In genomic region chr12:63084501-63084900, GRCh38 we compare ENCODE assay signal across 32 cellular contexts.
"Had no signal": no experiment of that assay in that cellular context is flagged by ENCODE, and none has a peak within 500 bp of the region (broad histone marks: within the 10 kb centered on the region; RNA-seq: fewer than 3 reads in every experiment).

No MANE protein-coding gene starts in this region.

- H3K36me3 ChIP-seq: ovary, right lobe of liver, sigmoid colon, spleen, suprapubic skin, tibial artery, transverse colon, upper lobe of right lung, uterus had no signal

- H3K27me3 Mint-ChIP-seq: natural killer cell treated with Interleukin-12 subunit alpha and Interleukin-12 subunit beta and Interleukin-15 and Interleukin-18, amount 100 ng/mL, for 72 hours; progenitor cell of endocrine pancreas; stimulated activated naive CD8-positive, alpha-beta T cell treated with anti-CD3 and anti-CD28 coated beads, Interleukin-15, amount 100 ng/mL, for 72 hours had no signal

- H2AFZ ChIP-seq: parathyroid adenoma had no signal

- H3K9ac ChIP-seq: parathyroid adenoma had no signal

- H3K4me1 ChIP-seq: psoas muscle, sigmoid colon, spleen, suprapubic skin, testis, tibial artery, upper lobe of right lung, uterus had no signal

- H3K27ac ChIP-seq: ovary, parathyroid adenoma, psoas muscle, right lobe of liver, sigmoid colon, spleen, suprapubic skin, testis, tibial artery, transverse colon, upper lobe of right lung, uterus had no signal

- H3K9me3 Mint-ChIP-seq: naive thymus-derived CD8-positive, alpha-beta T cell; natural killer cell treated with Interleukin-12 subunit alpha and Interleukin-12 subunit beta and Interleukin-15 and Interleukin-18, amount 100 ng/mL, for 72 hours; stimulated activated memory B cell treated with anti-CD40 and anti-IgM and Interleukin-4, amounts not matched to agents 10 μg/mL and 1 μg/mL and 100 μg/mL, for 72 hours; stimulated activated naive CD8-positive, alpha-beta T cell treated with anti-CD3 and anti-CD28 coated beads, Interleukin-15, amount 100 ng/mL, for 72 hours; type B pancreatic cell had no signal

- DNase-seq: naive thymus-derived CD8-positive, alpha-beta T cell; nephron progenitor cell; occipital lobe; ovary; posterior cingulate gyrus; psoas muscle; right cardiac atrium; right lobe of liver; sigmoid colon; spleen; stimulated activated CD4-positive, alpha-beta T cell treated with anti-CD3 and anti-CD28 coated beads, Interleukin-12 subunit alpha, Interleukin-12 subunit beta, amount 100 ng/mL, for 4 hours; stimulated activated CD4-positive, alpha-beta T cell treated with anti-CD3 and anti-CD28 coated beads, Interleukin-1b, Interleukin-23, amount 100 ng/mL, for 48 hours; stimulated activated CD4-positive, alpha-beta T cell treated with anti-CD3 and anti-CD28 coated beads, Interleukin-4, amount 100 ng/mL, for 1 hour; stimulated activated CD4-positive, alpha-beta T cell treated with anti-CD3 and anti-CD28 coated beads, Interleukin-4, amount 100 ng/mL, for 4 hours; stimulated activated CD8-positive, alpha-beta memory T cell treated with anti-CD3 and anti-CD28 coated beads, Interleukin-4, amount 100 ng/mL, for 48 hours; stimulated activated naive CD4-positive, alpha-beta T cell; stimulated activated naive CD8-positive, alpha-beta T cell treated with anti-CD3 and anti-CD28 coated beads, Interleukin-15, amount 100 ng/mL, for 72 hours; stimulated activated naive CD8-positive, alpha-beta T cell treated with anti-CD3 and anti-CD28 coated beads, Interleukin-15, Interleukin-2, amounts not matched to agents 100 U/mL and 50 U/mL, for 24 hours; substantia nigra; testis; tibial artery; transverse colon; upper lobe of right lung; uterus had no signal

- H3K27me3 ChIP-seq: ovary, right lobe of liver, sigmoid colon, spleen, suprapubic skin, testis, tibial artery, transverse colon, upper lobe of right lung, uterus had no signal

- H3K27ac Mint-ChIP-seq: naive thymus-derived CD8-positive, alpha-beta T cell; natural killer cell treated with Interleukin-12 subunit alpha and Interleukin-12 subunit beta and Interleukin-15 and Interleukin-18, amount 100 ng/mL, for 72 hours; stimulated activated memory B cell treated with anti-CD40 and anti-IgM and Interleukin-4, amounts not matched to agents 10 μg/mL and 1 μg/mL and 100 μg/mL, for 72 hours; stimulated activated naive CD8-positive, alpha-beta T cell treated with anti-CD3 and anti-CD28 coated beads, Interleukin-15, amount 100 ng/mL, for 72 hours; type B pancreatic cell had no signal

- H3K9me3 ChIP-seq: ovary, psoas muscle, right lobe of liver, sigmoid colon, spleen, suprapubic skin, testis, tibial artery, transverse colon, upper lobe of right lung, uterus had no signal

- H3K79me2 ChIP-seq: parathyroid adenoma had no signal

- H3K36me3 Mint-ChIP-seq: natural killer cell treated with Interleukin-12 subunit alpha and Interleukin-12 subunit beta and Interleukin-15 and Interleukin-18, amount 100 ng/mL, for 72 hours; stimulated activated memory B cell treated with anti-CD40 and anti-IgM and Interleukin-4, amounts not matched to agents 10 μg/mL and 1 μg/mL and 100 μg/mL, for 72 hours; type B pancreatic cell had no signal

- H3K4me3 Mint-ChIP-seq: naive thymus-derived CD8-positive, alpha-beta T cell; natural killer cell treated with Interleukin-12 subunit alpha and Interleukin-12 subunit beta and Interleukin-15 and Interleukin-18, amount 100 ng/mL, for 72 hours; nephron progenitor cell; neural crest cell; stimulated activated memory B cell treated with anti-CD40 and anti-IgM and Interleukin-4, amounts not matched to agents 10 μg/mL and 1 μg/mL and 100 μg/mL, for 72 hours; stimulated activated naive CD8-positive, alpha-beta T cell treated with anti-CD3 and anti-CD28 coated beads, Interleukin-15, amount 100 ng/mL, for 72 hours; type B pancreatic cell had no signal

- H3K4me3 ChIP-seq: ovary, psoas muscle, right lobe of liver, sigmoid colon, smooth muscle cell, spleen, suprapubic skin, testis, tibial artery, transverse colon, upper lobe of right lung, uterus had no signal

- H3K4me1 Mint-ChIP-seq: naive thymus-derived CD8-positive, alpha-beta T cell; stimulated activated memory B cell treated with anti-CD40 and anti-IgM and Interleukin-4, amounts not matched to agents 10 μg/mL and 1 μg/mL and 100 μg/mL, for 72 hours; stimulated activated naive CD8-positive, alpha-beta T cell treated with anti-CD3 and anti-CD28 coated beads, Interleukin-15, amount 100 ng/mL, for 72 hours had no signal

- H3K4me2 ChIP-seq: smooth muscle cell had no signal
